In genomic region chr15:74349241-74349766, GRCh38 we compare ENCODE assay signal across 23 cellular contexts. TPM values are rescaled to one million over a fixed set of nuclear protein-coding genes. Genes with fewer than 3 reads are reported as not detected.
"Had no signal": no experiment of that assay in that cellular context is flagged by ENCODE, and none has a peak within 500 bp of the region (broad histone marks: within the 10 kb centered on the region; RNA-seq: fewer than 3 reads in every experiment).

No MANE protein-coding gene starts in this region.

- H3K27ac ChIP-seq: gastrocnemius medialis, lower lobe of right lung, neural progenitor cell, parathyroid adenoma, right lobe of liver, suprapubic skin, thyroid gland, vagina had no signal

- H3K79me2 ChIP-seq: parathyroid adenoma had no signal

- DNase-seq: effector memory CD4-positive, alpha-beta T cell; foreskin fibroblast; gastrocnemius medialis; head of caudate nucleus; left ventricle myocardium superior; midbrain; naive thymus-derived CD4-positive, alpha-beta T cell; right lobe of liver; stimulated activated CD4-positive, alpha-beta T cell treated with anti-CD3 and anti-CD28 coated beads, Interleukin-12 subunit alpha, Interleukin-12 subunit beta, amount 100 ng/mL, for 4 hours; stimulated activated CD4-positive, alpha-beta T cell treated with anti-CD3 and anti-CD28 coated beads, Interleukin-1b, Interleukin-23, amount 100 ng/mL, for 48 hours; stimulated activated CD4-positive, alpha-beta T cell treated with anti-CD3 and anti-CD28 coated beads, Interleukin-4, amount 100 ng/mL, for 1 hour; stimulated activated CD8-positive, alpha-beta memory T cell treated with anti-CD3 and anti-CD28 coated beads, Interleukin-4, amount 100 ng/mL, for 48 hours; stimulated activated naive CD4-positive, alpha-beta T cell; stimulated activated naive CD8-positive, alpha-beta T cell treated with anti-CD3 and anti-CD28 coated beads, Interleukin-15, amount 100 ng/mL, for 72 hours; thyroid gland; trophoblast cell had no signal

- H3K9ac ChIP-seq: neural progenitor cell, parathyroid adenoma had no signal

- H3K4me2 ChIP-seq: neural progenitor cell, smooth muscle cell had no signal

- H3K4me1 ChIP-seq: gastrocnemius medialis, lower lobe of right lung, neural progenitor cell, parathyroid adenoma, right lobe of liver, suprapubic skin, thyroid gland, vagina had no signal

- H3K4me3 ChIP-seq: gastrocnemius medialis, lower lobe of right lung, neural progenitor cell, right lobe of liver, smooth muscle cell, suprapubic skin, thyroid gland, vagina had no signal

- H3K36me3 ChIP-seq: gastrocnemius medialis, lower lobe of right lung, neural progenitor cell, right lobe of liver, suprapubic skin, thyroid gland, vagina had no signal

- H3K27me3 ChIP-seq: gastrocnemius medialis, neural progenitor cell, right lobe of liver, suprapubic skin, thyroid gland, vagina had no signal

RNA-seq across cellular contexts. Expression of gene CYP11A1, which starts 18.1 kb away (rescaled TPM):
- polyA plus RNA-seq: keratinocyte; naive thymus-derived CD4-positive, alpha-beta T cell had no signal
